Comparison of ENCODE assay signal across 10 cellular contexts in the genomic region with DNA sequence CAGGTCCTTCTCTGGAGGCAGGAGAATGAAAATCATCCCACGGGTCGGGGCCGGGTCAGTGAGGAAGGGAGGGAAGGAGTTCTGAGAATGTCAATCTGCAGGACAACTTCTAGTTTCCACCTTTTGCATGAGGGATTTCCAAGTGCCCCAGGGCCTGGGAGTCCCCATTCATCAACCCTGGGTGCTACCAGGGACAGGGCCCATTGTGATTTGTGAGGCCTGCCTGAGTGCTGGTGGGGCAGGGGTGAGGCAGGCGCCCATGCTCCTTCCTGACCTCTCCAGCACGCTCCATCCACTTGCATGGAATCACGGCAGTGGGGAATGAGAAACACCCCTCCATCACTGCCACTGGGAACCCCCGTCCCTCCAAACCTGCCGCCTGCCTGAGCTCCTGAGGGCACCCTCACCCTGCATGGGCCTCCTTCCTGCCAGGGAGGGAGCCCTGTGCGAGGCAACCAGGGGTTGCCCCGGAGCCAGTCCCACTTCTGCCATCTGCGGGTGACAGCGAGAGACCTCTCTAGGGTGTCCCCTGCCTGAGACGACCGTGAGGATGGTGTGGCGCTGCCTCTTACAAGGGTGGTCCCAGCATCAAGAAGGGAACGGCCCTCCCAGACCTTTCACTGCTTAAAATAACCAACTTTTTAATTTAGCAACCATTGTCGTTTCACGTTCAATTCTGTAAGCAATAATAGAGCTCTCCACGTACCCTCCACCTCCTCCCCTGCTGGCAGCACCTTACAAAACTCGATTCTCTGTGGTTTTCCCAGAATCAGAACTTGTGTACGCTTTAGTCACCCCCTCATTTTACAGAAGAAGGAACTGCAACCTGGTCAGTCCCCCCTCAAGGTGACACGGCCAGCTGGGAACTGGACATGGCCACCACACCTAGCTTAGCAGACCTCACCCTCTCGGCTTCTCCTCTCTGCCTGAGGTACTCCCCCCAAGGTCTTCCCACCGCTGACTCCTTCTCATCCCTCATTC. TPM values are rescaled to one million over a fixed set of nuclear protein-coding genes. Genes with fewer than 3 reads are reported as not detected.
A peak's percentile ranks its signal among the peaks of the same experiment; 100 is the strongest.
DNase-seq lines count a peak whose midpoint lies in the region; ATAC-seq and TF ChIP-seq lines count a peak whose summit lies in the region.
"Had no signal": no experiment of that assay in that cellular context is flagged by ENCODE, and none has a peak within 500 bp of the region (broad histone marks: within the 10 kb centered on the region; RNA-seq: fewer than 3 reads in every experiment).

No MANE protein-coding gene starts in this region.

- ATAC-seq in effector memory CD8-positive, alpha-beta T cell (replicated peaks), result peak; percentile 81
- no peak for ATAC-seq in HG03039 (IDR thresholded peaks at IDR 0.05; ENCODE audit: unreplicated experiment)
- ATAC-seq in upper lobe of right lung, result no peak

- peaks cover 90% of the 10 kb centered on the region for H3K4me1 ChIP-seq in PC-9 (replicated peaks; ENCODE audit: insufficient read depth)
- peaks cover 14% of the 10 kb centered on the region for H3K4me1 ChIP-seq in upper lobe of right lung

- intact Hi-C loops in PC-9 (cut with micrococcal nuclease; ENCODE audit: unreplicated experiment), result no loop called here
- intact Hi-C loops in upper lobe of right lung (cut with DNase I), result no loop called here

- no peaks in the 10 kb centered on the region for H3K9me3 ChIP-seq in PC-9 (ENCODE audit: insufficient read depth, low read depth)
- H3K9me3 ChIP-seq in upper lobe of right lung, result no peaks in the 10 kb centered on the region

- peaks cover 100% of the 10 kb centered on the region for H3K79me2 ChIP-seq in PC-9 (ENCODE audit: low read depth)

- peaks cover 3% of the 10 kb centered on the region for H3K36me3 Mint-ChIP-seq in effector memory CD8-positive, alpha-beta T cell (ENCODE audit: insufficient read depth)

- H3K4me1 Mint-ChIP-seq in effector memory CD8-positive, alpha-beta T cell (ENCODE audit: low read depth in 2 of 2), result peaks cover 10 to 12% of the 10 kb centered on the region in 2 donors

- H2AFZ ChIP-seq in PC-9, result no peak overlapping the region

- no TSS peak for BruUV-seq in PC-9 (replicated peaks; lab: Mats Ljungman, UMichigan)

- H3K9me3 Mint-ChIP-seq in effector memory CD8-positive, alpha-beta T cell, result no peaks in the 10 kb centered on the region

- H3K27me3 ChIP-seq in PC-9 (ENCODE audit: insufficient read depth, low read depth) (no peaks in the 10 kb centered on the region), upper lobe of right lung (no peaks in the 10 kb centered on the region)

- peaks cover 41 to 71% of the 10 kb centered on the region in 2 donors for H3K27me3 Mint-ChIP-seq in effector memory CD8-positive, alpha-beta T cell

- no peaks in the 10 kb centered on the region for H3K9me2 ChIP-seq in PC-9 (ENCODE audit: insufficient read depth)

- POLR2A ChIA-PET in PC-9 (lab: Charles Lee; ENCODE audit: unreplicated experiment), result interaction anchor here (0.7 kb wide), 1 partner anchor 17 kb away, joined by 4 read pairs; no protein-coding TSS in a partner anchor

- H3K27ac Mint-ChIP-seq in effector memory CD8-positive, alpha-beta T cell, result peak overlapping the region in 1 of 2 donors; percentile 59

- CTCF ChIA-PET in PC-9 (lab: Charles Lee), result interaction anchor here (0.6 to 1.4 kb wide), 3 partner anchors 14 to 497 kb away, joined by 3 to 5 read pairs (median 4); no protein-coding TSS in a partner anchor

- no peak for TF ChIP-seq CTCF in PC-9 (conservative IDR thresholded peaks at IDR 0.05)
- no peak for TF ChIP-seq CTCF in upper lobe of right lung (IDR thresholded peaks at IDR 0.05)

- peaks cover 83% of the 10 kb centered on the region for H3F3A ChIP-seq in PC-9 (ENCODE audit: insufficient read depth, low read depth)

- DNase-seq in stimulated activated naive CD4-positive, alpha-beta T cell (lab: John Stamatoyannopoulos, UW), result peak; percentile 31 to 56 (median 46)
- no peak for DNase-seq in stimulated activated naive CD4-positive, alpha-beta T cell treated with Interleukin-2 at 50 U/mL for 16 hours (lab: John Stamatoyannopoulos, UW)
- DNase-seq in PC-9 (peak; percentile 37 to 44), upper lobe of right lung (no peak), retina (no peak)
- peak; percentile 17 to 25 (median 24) for DNase-seq in effector memory CD8-positive, alpha-beta T cell
- no peak for DNase-seq in effector CD4-positive, alpha-beta T cell
- DNase-seq: NCI-H1048 had no signal

- H3K4me3 ChIP-seq in PC-9 (no peak overlapping the region), upper lobe of right lung (no peak overlapping the region)

- peak overlapping the region; percentile 52 for H3K27ac ChIP-seq in PC-9
- H3K27ac ChIP-seq in upper lobe of right lung, result no peak overlapping the region
- H3K27ac ChIP-seq: C4-2B had no signal

- H3K36me3 ChIP-seq in PC-9 (ENCODE audit: low read depth), result peaks cover 72% of the 10 kb centered on the region
- H3K36me3 ChIP-seq in upper lobe of right lung, result no peaks in the 10 kb centered on the region

- peaks cover 68% of the 10 kb centered on the region for H4K20me1 ChIP-seq in PC-9 (ENCODE audit: insufficient read depth)

- H3K4me3 Mint-ChIP-seq in effector memory CD8-positive, alpha-beta T cell, result no peak overlapping the region

- H3K4me2 ChIP-seq in PC-9, result peak overlapping the region; percentile 63

RNA-seq across cellular contexts. Expression of a gene that starts 28.6 kb away (rescaled TPM):
- 163 and 177 TPM in 2 replicates for total RNA-seq in PC-9 (2021)
- 49.1 TPM for total RNA-seq in upper lobe of right lung

Comparison
In these comparisons a context has a peak if more than half of its experiments do, and no peak if none do; other contexts are left out.
1. DNase-seq: peak in stimulated activated naive CD4-positive, alpha-beta T cell (6 of 6), PC-9 (2 of 2) and effector memory CD8-positive, alpha-beta T cell (3 of 3); none in stimulated activated naive CD4-positive, alpha-beta T cell treated with Interleukin-2 at 50 U/mL for 16 hours (single experiment), upper lobe of right lung (single experiment), retina (single experiment) and effector CD4-positive, alpha-beta T cell (single experiment).